In the genomic region with DNA sequence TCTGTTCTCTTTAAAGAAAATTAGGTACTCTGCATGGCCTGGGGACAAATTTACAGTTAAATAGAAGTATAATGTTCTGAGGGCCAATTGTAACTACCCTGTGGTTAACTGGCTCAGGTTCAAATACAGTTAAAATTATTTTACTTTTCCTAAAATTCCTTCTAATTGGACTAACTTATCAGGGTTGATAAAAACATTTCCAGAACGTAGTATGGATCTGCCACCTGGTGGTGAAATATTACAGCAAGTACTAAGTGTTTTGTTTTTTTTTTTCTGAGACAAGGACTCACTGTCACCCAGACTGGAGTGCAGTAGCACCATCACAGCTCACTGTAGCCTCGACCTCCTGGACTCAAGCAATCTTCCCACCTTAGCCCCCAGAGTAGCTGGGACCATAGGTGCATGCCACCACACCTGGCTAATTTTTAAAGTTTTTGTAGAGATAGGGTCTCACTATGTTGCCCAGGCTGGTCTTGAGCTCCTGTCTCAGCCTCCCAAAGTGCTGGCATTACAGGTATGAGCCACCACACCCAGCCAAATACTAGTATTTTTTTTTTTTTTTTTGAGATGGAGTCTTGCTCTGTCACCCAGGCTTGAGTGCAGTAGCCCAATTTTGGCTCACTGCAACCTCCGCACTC, we compare ENCODE assay signal across 8 cellular contexts. TPM values are rescaled to one million over a fixed set of nuclear protein-coding genes. Genes with fewer than 3 reads are reported as not detected.
DNase-seq lines count a peak whose midpoint lies in the region; TF ChIP-seq lines count a peak whose summit lies in the region.

No MANE protein-coding gene starts in this region.

- no peaks in the 10 kb centered on the region for H3K9me2 ChIP-seq in SK-N-SH

- CTCF ChIA-PET in SK-N-SH (lab: Yijun Ruan, JAX): interaction anchor here (0.6 to 3.2 kb wide), 24 partner anchors 10 to 482 kb away, joined by 3 to 11 read pairs (median 4); a partner anchor contains a TSS

- no peak for TF ChIP-seq EP300 in SK-N-SH (IDR thresholded peaks at IDR 0.05; ENCODE audit: borderline replicate concordance in 1 of 2, low read depth in 1 of 2, low read length in 1 of 2)

- no peak overlapping the region for H3K27ac ChIP-seq in KMS-11
- no peak overlapping the region for H3K27ac ChIP-seq in SK-N-SH (ENCODE audit: low read depth in 2 of 2, low read length in 1 of 2)
- no peak overlapping the region for H3K27ac ChIP-seq in parathyroid adenoma
- H3K27ac ChIP-seq in effector memory CD4-positive, alpha-beta T cell (ENCODE audit: insufficient read depth, low read length, poor library complexity, severe bottlenecking): no peak overlapping the region

- H4K20me1 ChIP-seq in KMS-11 (ENCODE audit: insufficient read depth): no peaks in the 10 kb centered on the region
- H4K20me1 ChIP-seq in SK-N-SH (ENCODE audit: insufficient read depth): no peaks in the 10 kb centered on the region

- POLR2A ChIA-PET in SK-N-SH (lab: Yijun Ruan, JAX): interaction anchor here (0.9 kb wide), 1 partner anchor 293 kb away, joined by 4 read pairs; no protein-coding TSS in a partner anchor

- no peaks in the 10 kb centered on the region for H3K27me3 ChIP-seq in KMS-11 (ENCODE audit: insufficient read depth, low read depth)
- no peaks in the 10 kb centered on the region for H3K27me3 ChIP-seq in SK-N-SH (ENCODE audit: insufficient read depth)
- no peaks in the 10 kb centered on the region for H3K27me3 ChIP-seq in parathyroid adenoma (ENCODE audit: control insufficient read depth, insufficient read depth, low read length)
- no peaks in the 10 kb centered on the region for H3K27me3 ChIP-seq in effector memory CD4-positive, alpha-beta T cell (replicated peaks; ENCODE audit: control insufficient read depth, insufficient read depth, low read length, poor library complexity, severe bottlenecking)

- no peak overlapping the region for H3K9ac ChIP-seq in KMS-11
- no peak overlapping the region for H3K9ac ChIP-seq in SK-N-SH
- no peak overlapping the region for H3K9ac ChIP-seq in parathyroid adenoma

- H3K9me3 ChIP-seq in SK-N-SH: no peaks in the 10 kb centered on the region
- no peaks in the 10 kb centered on the region for H3K9me3 ChIP-seq in parathyroid adenoma (ENCODE audit: control insufficient read depth, low read length)
- no peaks in the 10 kb centered on the region for H3K9me3 ChIP-seq in effector memory CD4-positive, alpha-beta T cell (ENCODE audit: control insufficient read depth, low read length)

- H2AFZ ChIP-seq in KMS-11 (ENCODE audit: low read depth) (no peak overlapping the region), SK-N-SH (ENCODE audit: low read depth) (no peak overlapping the region), parathyroid adenoma (no peak overlapping the region)

- H3K4me1 ChIP-seq in KMS-11 (ENCODE audit: low read depth, poor library complexity, severe bottlenecking) (peaks cover 15% of the 10 kb centered on the region), SK-N-SH (ENCODE audit: control insufficient read depth in 1 of 2, insufficient read depth in 2 of 2, low read depth in 1 of 2, low read length in 1 of 2) (peaks cover 0 to 14% of the 10 kb centered on the region in 2 experiments; a peak in 2 of 4 replicates), parathyroid adenoma (no peaks in the 10 kb centered on the region)
- no peaks in the 10 kb centered on the region for H3K4me1 ChIP-seq in effector memory CD4-positive, alpha-beta T cell (ENCODE audit: control insufficient read depth, insufficient read depth, low read length, poor library complexity, severe bottlenecking)

- H3K4me3 ChIP-seq in KMS-11 (IDR thresholded peaks at IDR 0.05; ENCODE audit: insufficient read depth, low read depth, low read length) (no peak overlapping the region), SK-N-SH (ENCODE audit: low read depth in 2 of 2, low read length in 1 of 2) (no peak overlapping the region), fibroblast of the aortic adventitia (ENCODE audit: low read depth, low read length) (no peak overlapping the region), parathyroid adenoma (ENCODE audit: low read depth, low read length) (no peak overlapping the region)
- H3K4me3 ChIP-seq in effector memory CD4-positive, alpha-beta T cell (ENCODE audit: insufficient read depth, low read depth, low read length, poor library complexity, severe bottlenecking): no peak overlapping the region

- H3F3A ChIP-seq in SK-N-SH (replicated peaks; ENCODE audit: insufficient read depth): no peaks in the 10 kb centered on the region

- 37% methylated on average over 3 of the region's 3 CpGs for WGBS in SK-N-SH (ENCODE audit: low lambda C conversion rate)

- H3K79me2 ChIP-seq in KMS-11 (ENCODE audit: insufficient read depth, low read depth) (no peaks in the 10 kb centered on the region), SK-N-SH (ENCODE audit: insufficient read depth) (no peaks in the 10 kb centered on the region), parathyroid adenoma (peaks cover 2% of the 10 kb centered on the region)

- DNase-seq in NCI-H345 (lab: John Stamatoyannopoulos, UW): peak; percentile 11
- no peak for DNase-seq in NCI-H345 treated with DMSO at 0.1 percent for 48 hours (lab: John Stamatoyannopoulos, UW; ENCODE audit: unreplicated experiment)
- DNase-seq in SK-N-SH: peak; percentile 17
- DNase-seq in fibroblast of the aortic adventitia (ENCODE audit: low read depth): peak; percentile 84
- no peak for DNase-seq in effector memory CD4-positive, alpha-beta T cell
- no peak for DNase-seq in D341Med (ENCODE audit: low spot score)

- H3K36me3 ChIP-seq in KMS-11 (ENCODE audit: insufficient read depth): no peaks in the 10 kb centered on the region
- H3K36me3 ChIP-seq in SK-N-SH (replicated peaks in 1 of 2; ENCODE audit: control insufficient read depth in 1 of 2, insufficient read depth in 2 of 2, low read length in 1 of 2): no peaks in the 10 kb centered on the region
- H3K36me3 ChIP-seq in parathyroid adenoma (ENCODE audit: control insufficient read depth, insufficient read depth, low read length): no peaks in the 10 kb centered on the region
- no peaks in the 10 kb centered on the region for H3K36me3 ChIP-seq in effector memory CD4-positive, alpha-beta T cell (ENCODE audit: control insufficient read depth, insufficient read depth, low read length)

- peak; percentile 82 for TF ChIP-seq RAD21 in SK-N-SH (IDR thresholded peaks at IDR 0.05; ENCODE audit: low read length)

- TF ChIP-seq CTCF in KMS-11 (conservative IDR thresholded peaks at IDR 0.05; ENCODE audit: low read depth, low read length): peak; percentile 76
- peak; percentile 85 for TF ChIP-seq CTCF in SK-N-SH (IDR thresholded peaks at IDR 0.05)
- peak; percentile 67 for TF ChIP-seq CTCF in fibroblast of the aortic adventitia (IDR thresholded peaks at IDR 0.05; ENCODE audit: insufficient read depth, low read length)
- peak; percentile 64 for TF ChIP-seq CTCF in parathyroid adenoma (IDR thresholded peaks at IDR 0.05)

- no peak overlapping the region for H3K4me2 ChIP-seq in KMS-11
- H3K4me2 ChIP-seq in SK-N-SH: no peak overlapping the region
- no peak overlapping the region for H3K4me2 ChIP-seq in parathyroid adenoma (ENCODE audit: low read length)

TF ChIP-seq in SK-N-SH, 30 proteins besides CTCF, POLR2A, EP300 and RAD21 (continues in another document):
- TF ChIP-seq, protein P1, sequence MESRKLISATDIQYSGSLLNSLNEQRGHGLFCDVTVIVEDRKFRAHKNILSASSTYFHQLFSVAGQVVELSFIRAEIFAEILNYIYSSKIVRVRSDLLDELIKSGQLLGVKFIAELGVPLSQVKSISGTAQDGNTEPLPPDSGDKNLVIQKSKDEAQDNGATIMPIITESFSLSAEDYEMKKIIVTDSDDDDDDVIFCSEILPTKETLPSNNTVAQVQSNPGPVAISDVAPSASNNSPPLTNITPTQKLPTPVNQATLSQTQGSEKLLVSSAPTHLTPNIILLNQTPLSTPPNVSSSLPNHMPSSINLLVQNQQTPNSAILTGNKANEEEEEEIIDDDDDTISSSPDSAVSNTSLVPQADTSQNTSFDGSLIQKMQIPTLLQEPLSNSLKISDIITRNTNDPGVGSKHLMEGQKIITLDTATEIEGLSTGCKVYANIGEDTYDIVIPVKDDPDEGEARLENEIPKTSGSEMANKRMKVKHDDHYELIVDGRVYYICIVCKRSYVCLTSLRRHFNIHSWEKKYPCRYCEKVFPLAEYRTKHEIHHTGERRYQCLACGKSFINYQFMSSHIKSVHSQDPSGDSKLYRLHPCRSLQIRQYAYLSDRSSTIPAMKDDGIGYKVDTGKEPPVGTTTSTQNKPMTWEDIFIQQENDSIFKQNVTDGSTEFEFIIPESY (IDR thresholded peaks at IDR 0.05; ENCODE audit: borderline replicate concordance, low read depth): no peak
- TF ChIP-seq SMC3 (IDR thresholded peaks at IDR 0.05; ENCODE audit: low read depth, low read length) (peak; percentile 81), CHD2 (IDR thresholded peaks at IDR 0.05; ENCODE audit: low read length, partially characterized antibody) (no peak)
- TF ChIP-seq, protein P2, sequence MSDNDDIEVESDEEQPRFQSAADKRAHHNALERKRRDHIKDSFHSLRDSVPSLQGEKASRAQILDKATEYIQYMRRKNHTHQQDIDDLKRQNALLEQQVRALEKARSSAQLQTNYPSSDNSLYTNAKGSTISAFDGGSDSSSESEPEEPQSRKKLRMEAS (IDR thresholded peaks at IDR 0.05; ENCODE audit: low read depth): no peak

RNA-seq across cellular contexts. Expression of a gene that starts 29.2 kb away (rescaled TPM):
- polyA plus RNA-seq in SK-N-SH (2012; rRNA removed): 12.7 and 13.1 TPM in 2 replicates
- polyA plus RNA-seq in SK-N-SH (2012; cell fraction: cytosol; rRNA removed): 13.6 and 14.5 TPM in 2 replicates
- 16.3 and 22.5 TPM in 2 replicates for polyA plus RNA-seq in SK-N-SH (2012; cell fraction: nucleus; rRNA removed)
- 26.2 and 72.4 TPM in 2 replicates for total RNA-seq in fibroblast of the aortic adventitia (ENCODE audit: low replicate concordance)

Comparison
In these comparisons a context has a peak if more than half of its experiments do, and no peak if none do; other contexts are left out.
1. DNase-seq: peak in NCI-H345 (single experiment), SK-N-SH (single experiment) and fibroblast of the aortic adventitia (single experiment); none in NCI-H345 treated with DMSO at 0.1 percent for 48 hours (single experiment), effector memory CD4-positive, alpha-beta T cell (0 of 3) and D341Med (single experiment).
2. Peak in every context shown above with its lines, with median percentiles within 50 percentile points of each other: CTCF ChIP-seq.